Comparison of ENCODE assay signal across 35 cellular contexts in genomic region chr10:69307434-69307833, GRCh38.
"Had no signal": no experiment of that assay in that cellular context is flagged by ENCODE, and none has a peak within 500 bp of the region (broad histone marks: within the 10 kb centered on the region; RNA-seq: fewer than 3 reads in every experiment).

No MANE protein-coding gene starts in this region.

- H3K9me3 ChIP-seq: MG63 had no signal

- H3K4me3 ChIP-seq: MG63 had no signal

- H3K36me3 ChIP-seq: MG63 had no signal

- H3K27me3 ChIP-seq: MG63 had no signal

- DNase-seq: Kasumi-1, MG63, MM.1S, MV-4-11, NCI-H1048, NCI-H1092, NCI-H1092 treated with DMSO at 0.1 percent for 48 hours, NCI-H1105, NCI-H1105 treated with DMSO at 0.1 percent for 48 hours, NCI-H1417, NCI-H1417 treated with DMSO at 0.1 percent for 48 hours, NCI-H1436, NCI-H1436 treated with DMSO at 0.1 percent for 48 hours, NCI-H146, NCI-H1694, NCI-H1694 treated with DMSO at 0.1 percent for 48 hours, NCI-H187, NCI-H187 treated with DMSO at 0.1 percent for 48 hours, NCI-H1930, NCI-H2029, NCI-H2029 treated with DMSO at 0.1 percent for 48 hours, NCI-H2081, NCI-H2081 treated with DMSO at 0.1 percent for 48 hours, NCI-H2107, NCI-H2171, NCI-H2171 treated with DMSO at 0.1 percent for 48 hours, NCI-H2227 treated with DMSO at 0.1 percent for 48 hours, NCI-H226, NCI-H345, NCI-H446, NCI-H446 treated with DMSO at 0.1 percent for 48 hours, NCI-H510A, NCI-H510A treated with DMSO at 0.1 percent for 48 hours, NCI-H524, NCI-H524 treated with DMSO at 0.1 percent for 48 hours had no signal
